Comparison of ENCODE assay signal across 1 cellular context in the genomic region with DNA sequence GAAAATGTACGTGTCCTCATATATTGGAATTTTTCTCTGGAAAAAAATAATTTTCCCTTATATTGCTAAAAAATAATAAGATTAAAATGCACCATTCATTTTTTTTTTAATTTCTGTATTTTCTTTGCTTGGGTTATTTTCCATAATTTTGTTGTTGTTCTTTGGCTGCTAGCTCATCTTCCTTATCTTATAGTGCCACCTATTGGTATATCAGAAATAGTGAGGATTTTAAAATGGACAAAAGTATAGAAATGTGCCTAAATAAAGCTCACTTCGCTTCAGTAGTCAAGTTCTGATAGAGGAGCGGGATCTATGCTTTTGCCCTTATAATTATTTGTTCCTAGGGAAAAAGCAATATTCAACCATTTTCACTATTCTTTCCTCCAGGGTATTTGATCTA.
TF ChIP-seq lines count a peak whose summit lies in the region.

No MANE protein-coding gene starts in this region.

TF ChIP-seq in liver, 16 proteins besides CTCF, POLR2A, EP300 and RAD21 (continued from another document):
- TF ChIP-seq, protein P1, sequence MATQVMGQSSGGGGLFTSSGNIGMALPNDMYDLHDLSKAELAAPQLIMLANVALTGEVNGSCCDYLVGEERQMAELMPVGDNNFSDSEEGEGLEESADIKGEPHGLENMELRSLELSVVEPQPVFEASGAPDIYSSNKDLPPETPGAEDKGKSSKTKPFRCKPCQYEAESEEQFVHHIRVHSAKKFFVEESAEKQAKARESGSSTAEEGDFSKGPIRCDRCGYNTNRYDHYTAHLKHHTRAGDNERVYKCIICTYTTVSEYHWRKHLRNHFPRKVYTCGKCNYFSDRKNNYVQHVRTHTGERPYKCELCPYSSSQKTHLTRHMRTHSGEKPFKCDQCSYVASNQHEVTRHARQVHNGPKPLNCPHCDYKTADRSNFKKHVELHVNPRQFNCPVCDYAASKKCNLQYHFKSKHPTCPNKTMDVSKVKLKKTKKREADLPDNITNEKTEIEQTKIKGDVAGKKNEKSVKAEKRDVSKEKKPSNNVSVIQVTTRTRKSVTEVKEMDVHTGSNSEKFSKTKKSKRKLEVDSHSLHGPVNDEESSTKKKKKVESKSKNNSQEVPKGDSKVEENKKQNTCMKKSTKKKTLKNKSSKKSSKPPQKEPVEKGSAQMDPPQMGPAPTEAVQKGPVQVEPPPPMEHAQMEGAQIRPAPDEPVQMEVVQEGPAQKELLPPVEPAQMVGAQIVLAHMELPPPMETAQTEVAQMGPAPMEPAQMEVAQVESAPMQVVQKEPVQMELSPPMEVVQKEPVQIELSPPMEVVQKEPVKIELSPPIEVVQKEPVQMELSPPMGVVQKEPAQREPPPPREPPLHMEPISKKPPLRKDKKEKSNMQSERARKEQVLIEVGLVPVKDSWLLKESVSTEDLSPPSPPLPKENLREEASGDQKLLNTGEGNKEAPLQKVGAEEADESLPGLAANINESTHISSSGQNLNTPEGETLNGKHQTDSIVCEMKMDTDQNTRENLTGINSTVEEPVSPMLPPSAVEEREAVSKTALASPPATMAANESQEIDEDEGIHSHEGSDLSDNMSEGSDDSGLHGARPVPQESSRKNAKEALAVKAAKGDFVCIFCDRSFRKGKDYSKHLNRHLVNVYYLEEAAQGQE (IDR thresholded peaks at IDR 0.05), result no peak
- TF ChIP-seq JUND (IDR thresholded peaks at IDR 0.05) (no peak), FOXA2 (IDR thresholded peaks at IDR 0.05) (no peak), TAF1 (conservative IDR thresholded peaks at IDR 0.05) (no peak), SP1 (IDR thresholded peaks at IDR 0.05) (no peak)
- TF ChIP-seq, protein P2, sequence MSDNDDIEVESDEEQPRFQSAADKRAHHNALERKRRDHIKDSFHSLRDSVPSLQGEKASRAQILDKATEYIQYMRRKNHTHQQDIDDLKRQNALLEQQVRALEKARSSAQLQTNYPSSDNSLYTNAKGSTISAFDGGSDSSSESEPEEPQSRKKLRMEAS (IDR thresholded peaks at IDR 0.05), result no peak
